23 cellular contexts compared by ENCODE assay signal in the genomic region with DNA sequence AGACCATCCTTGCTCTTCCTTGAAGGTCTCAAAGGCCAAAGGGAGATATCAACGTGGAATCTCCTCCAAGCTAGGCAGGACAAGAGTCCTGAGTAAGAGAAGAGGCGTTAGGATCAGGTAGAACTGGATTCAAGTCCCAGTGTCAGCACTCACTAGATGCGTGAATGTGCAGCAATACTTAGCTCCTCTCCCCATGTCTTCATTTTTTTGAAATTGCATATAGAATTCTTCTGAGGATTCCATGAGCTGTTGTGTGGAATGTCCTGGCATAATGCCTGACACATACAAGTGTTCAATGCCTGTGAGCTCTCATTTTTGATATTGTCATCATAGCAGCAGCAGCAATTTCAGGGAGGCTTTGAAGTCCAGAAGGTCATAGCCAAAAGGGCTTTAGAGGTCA.
"Had no signal": no experiment of that assay in that cellular context is flagged by ENCODE, and none has a peak within 500 bp of the region (broad histone marks: within the 10 kb centered on the region; RNA-seq: fewer than 3 reads in every experiment).

No MANE protein-coding gene starts in this region.

- DNase-seq: activated CD4-positive, alpha-beta memory T cell treated with anti-CD3 and anti-CD28 coated beads for 36 hours; activated CD4-positive, alpha-beta T cell treated with anti-CD3 and anti-CD28 coated beads, Interleukin-2, amount 10 ng/mL, durations not matched to agents 24 days and 14 days; activated CD4-positive, CD25-positive, alpha-beta regulatory T cell treated with anti-CD3 and anti-CD28 coated beads, Interleukin-2, amount 50 U/mL, for 72 hours; activated CD8-positive, alpha-beta memory T cell treated with anti-CD3 and anti-CD28 coated beads, Interleukin-2, amount 50 U/mL, for 4 hours; activated gamma-delta T cell; activated naive CD4-positive, alpha-beta T cell treated with anti-CD3 and anti-CD28 coated beads, Interleukin-2, amount 50 U/mL, for 16 hours; activated T-cell treated with anti-CD3 and anti-CD28 coated beads, Interleukin-2, amount 50 U/mL, for 1 hour; amygdala; cortex of kidney; endodermal cell; natural killer cell; occipital lobe; right cardiac atrium; spleen; stimulated activated naive CD4-positive, alpha-beta T cell; T-helper 17 cell; tibial artery had no signal

- H3K9me3 ChIP-seq: esophagus muscularis mucosa, left lung, spleen, suprapubic skin, tibial artery had no signal

- H3K36me3 ChIP-seq: esophagus muscularis mucosa, left lung, neural progenitor cell, spleen, suprapubic skin, tibial artery had no signal

- H3K4me3 ChIP-seq: esophagus muscularis mucosa, left lung, lung, neural progenitor cell, spleen, suprapubic skin, tibial artery had no signal

- H3K79me2 ChIP-seq: parathyroid adenoma had no signal

- H3K4me1 ChIP-seq: esophagus muscularis mucosa, left lung, parathyroid adenoma, spleen, suprapubic skin, tibial artery had no signal

- H3K27me3 ChIP-seq: esophagus muscularis mucosa, neural progenitor cell, tibial artery had no signal

- H3K4me2 ChIP-seq: neural progenitor cell had no signal

- H3K9ac ChIP-seq: neural progenitor cell, parathyroid adenoma had no signal

- H3K27ac ChIP-seq: esophagus muscularis mucosa, left lung, neural progenitor cell, parathyroid adenoma, spleen, suprapubic skin, tibial artery had no signal

- H2AFZ ChIP-seq: neural progenitor cell, parathyroid adenoma had no signal
